In genomic region chr7:42964849-42965805, GRCh38 we compare ENCODE assay signal across 1 cellular context.
TF ChIP-seq lines count a peak whose summit lies in the region.

No MANE protein-coding gene starts in this region.

TF ChIP-seq in H1, 55 proteins besides CTCF, POLR2A, EP300 and RAD21:
- no peak for TF ChIP-seq BCL11A (IDR thresholded peaks at IDR 0.05; ENCODE audit: low read depth in 2 of 2, low read length in 2 of 2)
- no peak for TF ChIP-seq JUN (IDR thresholded peaks at IDR 0.05; ENCODE audit: low read depth, low read length)
- no peak for TF ChIP-seq BACH1 (IDR thresholded peaks at IDR 0.05; ENCODE audit: low read length)
- TF ChIP-seq NRF1 (IDR thresholded peaks at IDR 0.05; ENCODE audit: low read depth, low read length): no peak
- no peak for TF ChIP-seq EGR1 (IDR thresholded peaks at IDR 0.05; ENCODE audit: borderline replicate concordance, low read depth, low read length)
- TF ChIP-seq ATF3 (IDR thresholded peaks at IDR 0.05; ENCODE audit: insufficient read depth, low read depth, low read length): no peak
- no peak for TF ChIP-seq CHD1 (IDR thresholded peaks at IDR 0.05; ENCODE audit: low read depth, low read length)
- no peak for TF ChIP-seq CREB1 (IDR thresholded peaks at IDR 0.05)
- TF ChIP-seq CTBP2 (IDR thresholded peaks at IDR 0.05; ENCODE audit: borderline replicate concordance, insufficient read depth, insufficient read length, low read length): no peak
- no peak for TF ChIP-seq ATF2 (IDR thresholded peaks at IDR 0.05; ENCODE audit: low read length)
- TF ChIP-seq POLR2AphosphoS5 (IDR thresholded peaks at IDR 0.05; ENCODE audit: low read depth, low read length): no peak
